14 cellular contexts compared by ENCODE assay signal in the genomic region with DNA sequence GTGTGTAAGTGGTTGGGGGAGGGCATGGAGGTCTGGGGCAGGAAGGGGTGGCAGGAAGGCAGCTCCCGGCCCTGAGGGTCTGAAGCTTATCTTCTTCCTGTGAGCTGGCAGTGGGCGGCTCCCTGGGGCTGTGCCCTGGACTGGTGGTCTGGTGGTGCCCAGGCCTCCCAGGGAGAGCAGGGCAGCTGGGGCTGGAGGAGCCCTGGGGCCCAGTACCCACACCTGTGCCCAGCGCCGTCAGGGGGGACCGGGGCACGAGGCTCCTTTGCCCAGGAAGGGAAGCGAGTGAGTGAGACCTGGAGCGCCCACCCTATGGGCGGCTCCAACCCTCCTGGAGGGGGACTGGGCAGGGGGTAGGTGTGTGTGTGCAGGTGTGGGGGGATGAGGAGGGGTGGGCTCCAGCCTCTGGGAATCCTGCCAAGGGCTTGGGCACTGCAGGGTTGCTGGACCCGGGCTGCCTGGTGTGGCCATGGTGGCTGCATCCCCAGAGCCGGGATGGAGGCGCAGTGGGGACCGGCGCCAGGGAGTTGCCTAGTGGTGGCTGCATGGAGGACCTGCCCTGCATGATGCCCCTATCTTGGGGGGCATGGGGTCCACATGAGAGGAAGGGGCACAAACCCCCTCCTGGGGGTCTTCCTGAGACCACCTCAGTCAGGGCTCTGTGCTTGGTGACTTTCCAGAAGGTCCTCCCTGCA.
A peak's percentile ranks its signal among the peaks of the same experiment; 100 is the strongest.
DNase-seq lines count a peak whose midpoint lies in the region; ATAC-seq and TF ChIP-seq lines count a peak whose summit lies in the region.
"Had no signal": no experiment of that assay in that cellular context is flagged by ENCODE, and none has a peak within 500 bp of the region (broad histone marks: within the 10 kb centered on the region; RNA-seq: fewer than 3 reads in every experiment).

No MANE protein-coding gene starts in this region.

- H3K27me3 ChIP-seq in right atrium auricular region = no peaks in the 10 kb centered on the region
- H3K27me3 ChIP-seq in left lung = peaks cover 0 to 51% of the 10 kb centered on the region in 2 donors

- intact Hi-C loops in Right ventricle myocardium inferior (cut with DNase I) = no loop called here
- intact Hi-C loops in left lung (cut with DNase I) = no loop called here

- H3K4me1 ChIP-seq in right atrium auricular region = no peaks in the 10 kb centered on the region
- no peaks in the 10 kb centered on the region for H3K4me1 ChIP-seq in left lung

- no peak for TF ChIP-seq CTCF in right atrium auricular region (IDR thresholded peaks at IDR 0.05)
- TF ChIP-seq CTCF in left lung (IDR thresholded peaks at IDR 0.05) = no peak

- no peaks in the 10 kb centered on the region for H3K9me3 ChIP-seq in right atrium auricular region
- no peaks in the 10 kb centered on the region for H3K9me3 ChIP-seq in left lung

- DNase-seq in Right ventricle myocardium inferior (ENCODE audit: missing footprints) = peak; percentile 31
- DNase-seq in right atrium auricular region (ENCODE audit: low spot score) = no peak
- peak; percentile 5 for DNase-seq in activated naive CD4-positive, alpha-beta T cell treated with anti-CD3 and anti-CD28 coated beads, Interleukin-2, amount 50 U/mL, for 16 hours
- DNase-seq in left lung = peak; percentile 20 to 74
- DNase-seq in ureter (ENCODE audit: low spot score) = peak; percentile 41
- no peak for DNase-seq in anterior cingulate cortex (lab: John Stamatoyannopoulos, UW)
- no peak for DNase-seq in NCI-H1048 (lab: John Stamatoyannopoulos, UW)
- DNase-seq: activated CD4-positive, alpha-beta T cell treated with anti-CD3 and anti-CD28 coated beads, Interleukin-2, amount 10 ng/mL, durations not matched to agents 24 days and 14 days; DMS53; foreskin fibroblast; NCI-H146; NCI-H526; nephron progenitor cell had no signal

- H3K4me3 ChIP-seq in right atrium auricular region = no peak overlapping the region
- H3K4me3 ChIP-seq in left lung = no peak overlapping the region

- H3K36me3 ChIP-seq in right atrium auricular region (no peaks in the 10 kb centered on the region), left lung (no peaks in the 10 kb centered on the region)

- H3K27ac ChIP-seq in right atrium auricular region (no peak overlapping the region), left lung (no peak overlapping the region)

- ATAC-seq in Right ventricle myocardium inferior = no peak
- no peak for ATAC-seq in left lung
- ATAC-seq in HG02970 (IDR thresholded peaks at IDR 0.05; ENCODE audit: low FRiP score, unreplicated experiment) = no peak

Comparison
In these comparisons a context has a peak if more than half of its experiments do, and no peak if none do; other contexts are left out.
1. DNase-seq: peak in Right ventricle myocardium inferior (single experiment), activated naive CD4-positive, alpha-beta T cell treated with anti-CD3 and anti-CD28 coated beads, Interleukin-2, amount 50 U/mL, for 16 hours (single experiment), left lung (2 of 2) and ureter (single experiment); none in right atrium auricular region (single experiment), anterior cingulate cortex (0 of 58) and NCI-H1048 (single experiment).